Comparison of ENCODE assay signal across 1 cellular context in genomic region chr22:42913874-42914510, GRCh38.
TF ChIP-seq lines count a peak whose summit lies in the region.

No MANE protein-coding gene starts in this region.

TF ChIP-seq in HepG2, 621 proteins besides CTCF, POLR2A, EP300 and RAD21 (continued from another document and continues in another):
- peak; percentile 74 for TF ChIP-seq ZNF792 (CRISPR knock-in tag; IDR thresholded peaks at IDR 0.05)
- TF ChIP-seq ZNF512 (CRISPR knock-in tag; IDR thresholded peaks at IDR 0.05): no peak
- TF ChIP-seq MXD1 (CRISPR knock-in tag; IDR thresholded peaks at IDR 0.05): no peak
- TF ChIP-seq SMAD1 (CRISPR knock-in tag; IDR thresholded peaks at IDR 0.05; ENCODE audit: borderline replicate concordance, low read depth): no peak
- TF ChIP-seq ZNF3 (CRISPR knock-in tag; IDR thresholded peaks at IDR 0.05): no peak
- no peak for TF ChIP-seq ZNF800 (CRISPR knock-in tag; IDR thresholded peaks at IDR 0.05)
- peak; percentile 45; the same call in 1 of the 2 replicates for TF ChIP-seq MIER2 (CRISPR knock-in tag; IDR thresholded peaks at IDR 0.05)
- TF ChIP-seq ZSCAN20 (CRISPR knock-in tag; IDR thresholded peaks at IDR 0.05; ENCODE audit: borderline replicate concordance): no peak
- TF ChIP-seq TBP (CRISPR knock-in tag; IDR thresholded peaks at IDR 0.05): no peak
- no peak for TF ChIP-seq CAMTA2 (CRISPR knock-in tag; IDR thresholded peaks at IDR 0.05; ENCODE audit: borderline replicate concordance)
- no peak for TF ChIP-seq ZNF260 (CRISPR knock-in tag; IDR thresholded peaks at IDR 0.05; ENCODE audit: borderline replicate concordance, low read depth)
- no peak for TF ChIP-seq ZBTB8A (CRISPR knock-in tag; IDR thresholded peaks at IDR 0.05; ENCODE audit: borderline replicate concordance, low read depth)
- no peak for TF ChIP-seq PHF20 (CRISPR knock-in tag; IDR thresholded peaks at IDR 0.05)
- no peak for TF ChIP-seq KLF11 (CRISPR knock-in tag; IDR thresholded peaks at IDR 0.05)
- TF ChIP-seq ZNF746 (CRISPR knock-in tag; IDR thresholded peaks at IDR 0.05): peak; percentile 48; the same call in 1 of the 2 replicates
- no peak for TF ChIP-seq NFE2 (CRISPR knock-in tag; IDR thresholded peaks at IDR 0.05)
- no peak for TF ChIP-seq PAF1 (CRISPR knock-in tag; IDR thresholded peaks at IDR 0.05)
- no peak for TF ChIP-seq ZNF333 (CRISPR knock-in tag; IDR thresholded peaks at IDR 0.05; ENCODE audit: borderline replicate concordance)
- no peak for TF ChIP-seq RELA (CRISPR knock-in tag; IDR thresholded peaks at IDR 0.05)
- TF ChIP-seq CEBPB (IDR thresholded peaks at IDR 0.05; ENCODE audit: borderline replicate concordance, low read depth, low read length): peak; percentile 89
- TF ChIP-seq KAT8 (CRISPR knock-in tag; IDR thresholded peaks at IDR 0.05): 0 out of 2 replicates have a peak, but pooled peaks have one; percentile 58
- TF ChIP-seq PBX2 (CRISPR knock-in tag; IDR thresholded peaks at IDR 0.05): no peak
- TF ChIP-seq PHB2 (IDR thresholded peaks at IDR 0.05; ENCODE audit: partially characterized antibody): no peak
- TF ChIP-seq AGO1 (IDR thresholded peaks at IDR 0.05; ENCODE audit: low read depth, low read length, poor library complexity, severe bottlenecking): no peak
- TF ChIP-seq ZBTB39 (CRISPR knock-in tag; IDR thresholded peaks at IDR 0.05): 0 out of 2 replicates have a peak, but pooled peaks have one; percentile 43
- TF ChIP-seq ZBTB34 (CRISPR knock-in tag; IDR thresholded peaks at IDR 0.05): peak; percentile 41; the same call in 1 of the 2 replicates
- TF ChIP-seq SRSF9 (IDR thresholded peaks at IDR 0.05; ENCODE audit: borderline replicate concordance, insufficient read depth, low read depth, low read length, poor library complexity, severe bottlenecking): no peak
- TF ChIP-seq NFYB (CRISPR knock-in tag; IDR thresholded peaks at IDR 0.05): no peak
- no peak for TF ChIP-seq ZNF773 (CRISPR knock-in tag; IDR thresholded peaks at IDR 0.05; ENCODE audit: borderline replicate concordance)
- TF ChIP-seq ZNF431 (CRISPR knock-in tag; IDR thresholded peaks at IDR 0.05; ENCODE audit: borderline replicate concordance, low read depth): no peak
- peak; percentile 88; the same call in 1 of the 2 replicates for TF ChIP-seq ARID3A (IDR thresholded peaks at IDR 0.05; ENCODE audit: low read depth, low read length)
- no peak for TF ChIP-seq ZBTB43 (CRISPR knock-in tag; conservative IDR thresholded peaks at IDR 0.05)
- TF ChIP-seq PRMT3 (CRISPR knock-in tag; IDR thresholded peaks at IDR 0.05; ENCODE audit: borderline replicate concordance, low read depth): no peak
- no peak for TF ChIP-seq GPN1 (CRISPR knock-in tag; IDR thresholded peaks at IDR 0.05; ENCODE audit: borderline replicate concordance)
- no peak for TF ChIP-seq HHEX (CRISPR knock-in tag; IDR thresholded peaks at IDR 0.05)
- TF ChIP-seq ZNF484 (CRISPR knock-in tag; IDR thresholded peaks at IDR 0.05; ENCODE audit: borderline replicate concordance, low read depth): no peak
- TF ChIP-seq GTF3A (CRISPR knock-in tag; conservative IDR thresholded peaks at IDR 0.05): no peak
- TF ChIP-seq ZSCAN5A (CRISPR knock-in tag; IDR thresholded peaks at IDR 0.05; ENCODE audit: borderline replicate concordance): no peak
- peak; percentile 92; the same call in 1 of the 2 replicates for TF ChIP-seq FOXK1 (CRISPR knock-in tag; IDR thresholded peaks at IDR 0.05; ENCODE audit: borderline replicate concordance, low read depth)
- no peak for TF ChIP-seq PTBP1 (IDR thresholded peaks at IDR 0.05; ENCODE audit: low read depth, low read length, poor library complexity, severe bottlenecking)
- no peak for TF ChIP-seq ZNF766 (CRISPR knock-in tag; IDR thresholded peaks at IDR 0.05; ENCODE audit: borderline replicate concordance)
- no peak for TF ChIP-seq ZNF251 (CRISPR knock-in tag; IDR thresholded peaks at IDR 0.05)
- TF ChIP-seq ZNF660 (CRISPR knock-in tag; IDR thresholded peaks at IDR 0.05; ENCODE audit: borderline replicate concordance, low read depth): no peak
- TF ChIP-seq ZNF687 (CRISPR knock-in tag; IDR thresholded peaks at IDR 0.05): no peak; the same call in 1 of the 2 replicates
